8 cellular contexts compared by ENCODE assay signal in genomic region chr2:119702918-119703401, GRCh38. TPM values are rescaled to one million over a fixed set of nuclear protein-coding genes. Genes with fewer than 3 reads are reported as not detected.
A peak's percentile ranks its signal among the peaks of the same experiment; 100 is the strongest.
DNase-seq lines count a peak whose midpoint lies in the region; ATAC-seq lines count a peak whose summit lies in the region.

No MANE protein-coding gene starts in this region.

- H3K4me1 Mint-ChIP-seq in central memory CD8-positive, alpha-beta T cell = peaks cover 10% of the 10 kb centered on the region

- no peak overlapping the region for H3K4me3 Mint-ChIP-seq in central memory CD8-positive, alpha-beta T cell

- H3K9me3 Mint-ChIP-seq in central memory CD8-positive, alpha-beta T cell = no peaks in the 10 kb centered on the region

- H3K27me3 Mint-ChIP-seq in central memory CD8-positive, alpha-beta T cell = peaks cover 26% of the 10 kb centered on the region

- H3K27ac Mint-ChIP-seq in central memory CD8-positive, alpha-beta T cell (ENCODE audit: low read depth) = no peak overlapping the region

- peak; percentile 81 for ATAC-seq in GM18517 (IDR thresholded peaks at IDR 0.05; ENCODE audit: unreplicated experiment)
- peak; percentile 96 for ATAC-seq in HG03039 (IDR thresholded peaks at IDR 0.05; ENCODE audit: unreplicated experiment)
- ATAC-seq in central memory CD8-positive, alpha-beta T cell (replicated peaks; ENCODE audit: extremely low read depth, poor library complexity, severe bottlenecking) = peak; percentile 71
- peak; percentile 100 for ATAC-seq in left lobe of liver

- peak; percentile 86 for DNase-seq in AG08396 (ENCODE audit: low spot score)
- peak; percentile 13 for DNase-seq in NCI-H2227 treated with DMSO at 0.1 percent for 48 hours (lab: John Stamatoyannopoulos, UW)
- DNase-seq in activated CD4-positive, alpha-beta T cell treated with anti-CD3 and anti-CD28 coated beads for 1 hour = peak; percentile 48
- DNase-seq in central memory CD8-positive, alpha-beta T cell (ENCODE audit: low spot score in 2 of 2) = peak; percentile 45 to 60
- DNase-seq in left lobe of liver (ENCODE audit: low spot score) = peak; percentile 74
- DNase-seq in stimulated activated CD4-positive, alpha-beta T cell treated with anti-CD3 and anti-CD28 coated beads, TNF-alpha, amount 100 ng/mL, for 24 hours (ENCODE audit: low read depth in 3 of 3) = peak; percentile 46 to 60 (median 56)

- peaks cover 2% of the 10 kb centered on the region for H3K36me3 Mint-ChIP-seq in central memory CD8-positive, alpha-beta T cell (ENCODE audit: insufficient read depth)

RNA-seq across cellular contexts. Expression of gene TMEM177, which starts 24.0 kb away (rescaled TPM):
- total RNA-seq in left lobe of liver = 18.4 TPM

RNA-seq across cellular contexts. Expression of gene PTPN4, which starts 56.8 kb away (rescaled TPM):
- 22.4 TPM for total RNA-seq in left lobe of liver

Comparison
In these comparisons a context has a peak if more than half of its experiments do, and no peak if none do; other contexts are left out.
1. Peak in every context shown above with its lines: DNase-seq and ATAC-seq.
2. DNase-seq: peak in every context shown above with its lines; median percentile 86 in AG08396; 74 in left lobe of liver; 56 in stimulated activated CD4-positive, alpha-beta T cell treated with anti-CD3 and anti-CD28 coated beads, TNF-alpha, amount 100 ng/mL, for 24 hours; 52 in central memory CD8-positive, alpha-beta T cell; 48 in activated CD4-positive, alpha-beta T cell treated with anti-CD3 and anti-CD28 coated beads for 1 hour; 13 in NCI-H2227 treated with DMSO at 0.1 percent for 48 hours.